Comparison of ENCODE assay signal across 11 cellular contexts in genomic region chr11:61833478-61833877, GRCh38. TPM values are rescaled to one million over a fixed set of nuclear protein-coding genes. Genes with fewer than 3 reads are reported as not detected.
A peak's percentile ranks its signal among the peaks of the same experiment; 100 is the strongest.
DNase-seq lines count a peak whose midpoint lies in the region; ATAC-seq lines count a peak whose summit lies in the region.
"Had no signal": no experiment of that assay in that cellular context is flagged by ENCODE, and none has a peak within 500 bp of the region (broad histone marks: within the 10 kb centered on the region; RNA-seq: fewer than 3 reads in every experiment).

No MANE protein-coding gene starts in this region.

- no peaks in the 10 kb centered on the region for H3K9me3 Mint-ChIP-seq in activated naive CD4-positive, alpha-beta T cell treated with anti-CD3 and anti-CD28 coated beads for 36 hours
- H3K9me3 Mint-ChIP-seq in stimulated activated naive CD8-positive, alpha-beta T cell treated with anti-CD3 and anti-CD28 coated beads, Interleukin-15, amount 100 ng/mL, for 72 hours, result no peaks in the 10 kb centered on the region

- H3K36me3 Mint-ChIP-seq in activated naive CD4-positive, alpha-beta T cell treated with anti-CD3 and anti-CD28 coated beads for 36 hours (ENCODE audit: low read depth), result no peaks in the 10 kb centered on the region

- intact Hi-C loops in activated naive CD4-positive, alpha-beta T cell treated with anti-CD3 and anti-CD28 coated beads for 36 hours (cut with micrococcal nuclease), result no loop called here

- H3K27ac Mint-ChIP-seq in activated naive CD4-positive, alpha-beta T cell treated with anti-CD3 and anti-CD28 coated beads for 36 hours, result peak overlapping the region; percentile 60
- peak overlapping the region; percentile 16 to 79 for H3K27ac Mint-ChIP-seq in stimulated activated naive CD8-positive, alpha-beta T cell treated with anti-CD3 and anti-CD28 coated beads, Interleukin-15, amount 100 ng/mL, for 72 hours

- no peaks in the 10 kb centered on the region for H3K9me3 ChIP-seq in iPS DF 6.9 (ENCODE audit: control insufficient read depth, insufficient read depth, low read length)
- H3K9me3 ChIP-seq: upper lobe of right lung had no signal

- no peaks in the 10 kb centered on the region for H3K27me3 ChIP-seq in iPS DF 6.9 (ENCODE audit: control insufficient read depth, insufficient read depth, low read length)
- H3K27me3 ChIP-seq: upper lobe of right lung had no signal

- H3K4me3 Mint-ChIP-seq in activated naive CD4-positive, alpha-beta T cell treated with anti-CD3 and anti-CD28 coated beads for 36 hours, result no peak overlapping the region
- peak overlapping the region; percentile 9 to 76 for H3K4me3 Mint-ChIP-seq in stimulated activated naive CD8-positive, alpha-beta T cell treated with anti-CD3 and anti-CD28 coated beads, Interleukin-15, amount 100 ng/mL, for 72 hours

- peak; percentile 17 for DNase-seq in activated naive CD4-positive, alpha-beta T cell treated with anti-CD3 and anti-CD28 coated beads for 36 hours
- DNase-seq in activated naive CD4-positive, alpha-beta T cell (lab: John Stamatoyannopoulos, UW), result no peak
- DNase-seq in T-helper 9 cell (peak; percentile 40), iPS DF 6.9 (ENCODE audit: low read depth, low spot score) (no peak), KG1 (lab: John Stamatoyannopoulos, UW) (no peak), NCI-H2227 treated with DMSO at 0.1 percent for 48 hours (lab: John Stamatoyannopoulos, UW) (no peak)
- no peak for DNase-seq in stimulated activated naive CD8-positive, alpha-beta T cell treated with anti-CD3 and anti-CD28 coated beads, Interleukin-15, amount 100 ng/mL, for 72 hours
- DNase-seq: H7; stimulated activated CD4-positive, alpha-beta T cell treated with anti-CD3 and anti-CD28 coated beads, Interleukin-4, amount 100 ng/mL, for 4 hours; upper lobe of right lung had no signal

- ATAC-seq in stimulated activated naive CD8-positive, alpha-beta T cell treated with anti-CD3 and anti-CD28 coated beads, Interleukin-15, amount 100 ng/mL, for 72 hours, result no peak
- ATAC-seq in GM21390 (IDR thresholded peaks at IDR 0.05; ENCODE audit: unreplicated experiment), result no peak

- CTCF ChIA-PET in activated naive CD4-positive, alpha-beta T cell treated with anti-CD3 and anti-CD28 coated beads for 36 hours (lab: Charles Lee), result interaction anchor here (1.2 kb wide), 1 partner anchor 36 kb away, joined by 3 read pairs; no protein-coding TSS in a partner anchor

- peaks cover 24% of the 10 kb centered on the region for H3K27me3 Mint-ChIP-seq in activated naive CD4-positive, alpha-beta T cell treated with anti-CD3 and anti-CD28 coated beads for 36 hours (ENCODE audit: low read depth)
- peaks cover 8% of the 10 kb centered on the region for H3K27me3 Mint-ChIP-seq in stimulated activated naive CD8-positive, alpha-beta T cell treated with anti-CD3 and anti-CD28 coated beads, Interleukin-15, amount 100 ng/mL, for 72 hours

- H3K36me3 ChIP-seq in iPS DF 6.9 (ENCODE audit: control insufficient read depth, insufficient read depth, low read length), result peaks cover 9% of the 10 kb centered on the region
- H3K36me3 ChIP-seq: upper lobe of right lung had no signal

- H3K4me1 Mint-ChIP-seq in activated naive CD4-positive, alpha-beta T cell treated with anti-CD3 and anti-CD28 coated beads for 36 hours (ENCODE audit: low read depth), result peaks cover 34% of the 10 kb centered on the region
- H3K4me1 Mint-ChIP-seq in stimulated activated naive CD8-positive, alpha-beta T cell treated with anti-CD3 and anti-CD28 coated beads, Interleukin-15, amount 100 ng/mL, for 72 hours, result peaks cover 68% of the 10 kb centered on the region

- peak overlapping the region; percentile 44 for H3K27ac ChIP-seq in iPS DF 6.9 (ENCODE audit: low read length)

- H3K4me1 ChIP-seq in iPS DF 6.9 (ENCODE audit: control insufficient read depth, insufficient read depth, low read length), result peaks cover 13% of the 10 kb centered on the region

- WGBS in iPS DF 6.9 (ENCODE audit: insufficient coverage, insufficient read length), result no CpG with 5 or more reads among the region's 11 CpGs

- H3K4me3 ChIP-seq in iPS DF 6.9 (ENCODE audit: low read length), result no peak overlapping the region
- H3K4me3 ChIP-seq: upper lobe of right lung had no signal

RNA-seq across cellular contexts. Expression of gene FADS2, which starts 5.4 kb away (rescaled TPM):
- total RNA-seq in activated naive CD4-positive, alpha-beta T cell treated with anti-CD3 and anti-CD28 coated beads for 36 hours, result 10 to 100 TPM; 32.1 to 34.1 TPM

RNA-seq across cellular contexts. Expression of gene FADS1, which starts 16.7 kb away (rescaled TPM):
- 10 to 100 TPM; 12.1 to 12.8 TPM for total RNA-seq in activated naive CD4-positive, alpha-beta T cell treated with anti-CD3 and anti-CD28 coated beads for 36 hours

RNA-seq across cellular contexts. Expression of gene FEN1, which starts 40.8 kb away (rescaled TPM):
- 10 to 100 TPM; 74.7 to 75.9 TPM for total RNA-seq in activated naive CD4-positive, alpha-beta T cell treated with anti-CD3 and anti-CD28 coated beads for 36 hours

RNA-seq across cellular contexts. Expression of gene TMEM258, which starts 41.1 kb away (rescaled TPM):
- total RNA-seq in activated naive CD4-positive, alpha-beta T cell treated with anti-CD3 and anti-CD28 coated beads for 36 hours, result 100 to 1,000 TPM; 166 to 167 TPM

RNA-seq across cellular contexts. Expression of gene FADS3, which starts 57.9 kb away (rescaled TPM):
- 1 to 10 TPM; 4.2 to 4.3 TPM for total RNA-seq in activated naive CD4-positive, alpha-beta T cell treated with anti-CD3 and anti-CD28 coated beads for 36 hours

Comparison
In these comparisons a context has a peak if more than half of its experiments do, and no peak if none do; other contexts are left out.
1. DNase-seq: peak in activated naive CD4-positive, alpha-beta T cell treated with anti-CD3 and anti-CD28 coated beads for 36 hours (single experiment) and T-helper 9 cell (single experiment); none in activated naive CD4-positive, alpha-beta T cell (0 of 4), iPS DF 6.9 (single experiment), stimulated activated naive CD8-positive, alpha-beta T cell treated with anti-CD3 and anti-CD28 coated beads, Interleukin-15, amount 100 ng/mL, for 72 hours (0 of 2), KG1 (single experiment) and NCI-H2227 treated with DMSO at 0.1 percent for 48 hours (single experiment).